Comparison of ENCODE assay signal across 30 cellular contexts in genomic region chr22:33886696-33887095, GRCh38.
"Had no signal": no experiment of that assay in that cellular context is flagged by ENCODE, and none has a peak within 500 bp of the region (broad histone marks: within the 10 kb centered on the region; RNA-seq: fewer than 3 reads in every experiment).

No MANE protein-coding gene starts in this region.

- H3K4me1 Mint-ChIP-seq: activated T-helper 17 cell treated with anti-CD3 and anti-CD28 coated beads, Interleukin-2, amount 50 U/mL, for 72 hours had no signal

- DNase-seq: activated B cell treated with CpG ODN at 0.5 μM for 24 hours; activated CD4-positive, alpha-beta T cell treated with anti-CD3 and anti-CD28 coated beads for 48 hours; activated CD4-positive, alpha-beta T cell treated with anti-CD3 and anti-CD28 coated beads, Interleukin-2, amount 50 U/mL, for 1 hour; activated CD4-positive, alpha-beta T cell treated with anti-CD3 and anti-CD28 coated beads, Interleukin-2, amount 50 U/mL, for 48 hours; activated CD8-positive, alpha-beta memory T cell treated with anti-CD3 and anti-CD28 coated beads for 24 hours; activated CD8-positive, alpha-beta T cell treated with anti-CD3 and anti-CD28 coated beads for 36 hours; activated effector memory CD4-positive, alpha-beta T cell treated with Interleukin-2 at 50 U/mL for 16 hours; activated gamma-delta T cell treated with Interleukin-2 at 50 U/mL for 16 hours; activated naive CD4-positive, alpha-beta T cell treated with anti-CD3 and anti-CD28 coated beads, Interleukin-2, amount 50 U/mL, for 16 hours; activated naive CD4-positive, alpha-beta T cell treated with Interleukin-2 at 50 U/mL for 16 hours; activated T-cell treated with anti-CD3 and anti-CD28 coated beads, Interleukin-2, amount 50 U/mL, for 4 hours; amniotic stem cell; anterior cingulate cortex; brain microvascular endothelial cell; dorsolateral prefrontal cortex; effector memory CD4-positive, alpha-beta T cell; endodermal cell; foreskin fibroblast; head of caudate nucleus; T-helper 2 cell had no signal

- FAIRE-seq: astrocyte, bronchial epithelial cell, frontal cortex had no signal

- H3K27me3 Mint-ChIP-seq: activated B cell treated with CpG ODN at 0.5 μM for 24 hours; central memory CD8-positive, alpha-beta T cell; dendritic cell treated with granulocyte-macrophage colony-stimulating factor and Interleukin-4, amounts not matched to agents 40 ng/mL and 50 ng/mL, for 4 days had no signal

- H3K9me3 Mint-ChIP-seq: activated B cell treated with CpG ODN at 0.5 μM for 24 hours; activated CD8-positive, alpha-beta T cell treated with anti-CD3 and anti-CD28 coated beads for 36 hours; activated T-cell treated with anti-CD3 and anti-CD28 coated beads, Interleukin-2, amount 50 U/mL, for 4 hours; dendritic cell treated with granulocyte-macrophage colony-stimulating factor and Interleukin-4, amounts not matched to agents 40 ng/mL and 50 ng/mL, for 4 days; endodermal cell had no signal

- H3K4me3 ChIP-seq: coronary artery, dorsolateral prefrontal cortex had no signal

- H3K27ac ChIP-seq: brain microvascular endothelial cell, coronary artery, dorsolateral prefrontal cortex had no signal

- H3K36me3 ChIP-seq: brain microvascular endothelial cell had no signal

- H3K27ac Mint-ChIP-seq: activated B cell treated with CpG ODN at 0.5 μM for 24 hours; activated CD8-positive, alpha-beta T cell treated with anti-CD3 and anti-CD28 coated beads for 36 hours; activated naive CD8-positive, alpha-beta T cell; activated T-helper 17 cell treated with anti-CD3 and anti-CD28 coated beads, Interleukin-2, amount 50 U/mL, for 72 hours; dendritic cell treated with granulocyte-macrophage colony-stimulating factor and Interleukin-4, amounts not matched to agents 40 ng/mL and 50 ng/mL, for 4 days; endodermal cell had no signal

- H3K4me3 Mint-ChIP-seq: activated B cell treated with CpG ODN at 0.5 μM for 24 hours; activated CD8-positive, alpha-beta T cell treated with anti-CD3 and anti-CD28 coated beads for 36 hours; activated naive CD8-positive, alpha-beta T cell; activated T-cell treated with anti-CD3 and anti-CD28 coated beads, Interleukin-2, amount 50 U/mL, for 4 hours; activated T-helper 17 cell treated with anti-CD3 and anti-CD28 coated beads, Interleukin-2, amount 50 U/mL, for 72 hours; central memory CD8-positive, alpha-beta T cell; dendritic cell treated with granulocyte-macrophage colony-stimulating factor and Interleukin-4, amounts not matched to agents 40 ng/mL and 50 ng/mL, for 4 days; endodermal cell had no signal

- H3K36me3 Mint-ChIP-seq: activated naive CD8-positive, alpha-beta T cell had no signal

- ATAC-seq: activated CD4-positive, CD25-positive, alpha-beta regulatory T cell treated with anti-CD3 and anti-CD28 coated beads, Interleukin-2, amount 50 U/mL, for 24 hours; activated CD8-positive, alpha-beta T cell treated with anti-CD3 and anti-CD28 coated beads for 36 hours; activated T-cell treated with anti-CD3 and anti-CD28 coated beads, Interleukin-2, amount 50 U/mL, for 4 hours; activated T-helper 17 cell treated with anti-CD3 and anti-CD28 coated beads, Interleukin-2, amount 50 U/mL, for 72 hours; esophagus mucosa had no signal

- H3K27me3 ChIP-seq: brain microvascular endothelial cell, dorsolateral prefrontal cortex had no signal
